ENCODE assay signal across 19 cellular contexts in the genomic region with DNA sequence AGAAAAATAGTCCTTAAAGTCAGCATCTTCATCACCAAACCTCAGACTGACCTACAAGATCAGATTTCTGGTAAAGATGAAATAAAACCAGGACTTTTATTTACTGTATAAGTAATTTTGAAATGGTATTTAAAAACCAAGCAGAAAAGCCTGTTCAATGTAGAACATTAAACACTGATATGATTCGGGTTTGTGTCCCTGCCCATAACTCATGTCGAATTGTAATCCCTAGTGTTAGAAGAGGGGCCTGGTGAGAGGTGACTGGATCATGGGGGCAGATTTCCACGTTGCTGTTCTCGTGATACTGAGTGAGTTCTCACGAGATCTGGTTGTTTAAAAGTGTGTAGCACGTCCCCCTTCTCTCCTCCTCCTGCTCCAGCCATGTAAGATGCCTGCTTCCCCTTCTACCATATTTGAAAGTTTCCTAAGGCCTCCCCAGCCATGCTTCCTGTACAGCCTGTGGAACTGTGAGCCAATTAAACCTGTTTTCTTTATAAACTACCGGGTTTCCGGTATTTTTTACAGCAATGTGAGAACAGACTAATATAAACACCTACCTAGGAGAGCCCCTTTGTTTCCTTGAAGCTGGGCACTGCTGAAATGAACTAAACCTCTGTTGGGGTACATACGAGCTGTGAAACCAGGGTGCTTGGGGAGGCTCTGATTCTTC.
"Had no signal": no experiment of that assay in that cellular context is flagged by ENCODE, and none has a peak within 500 bp of the region (broad histone marks: within the 10 kb centered on the region; RNA-seq: fewer than 3 reads in every experiment).

No MANE protein-coding gene starts in this region.

- H3K27ac Mint-ChIP-seq: dendritic cell treated with granulocyte-macrophage colony-stimulating factor and Interleukin-4, amounts not matched to agents 40 ng/mL and 50 ng/mL, for 4 days had no signal

- H3K4me3 Mint-ChIP-seq: dendritic cell treated with granulocyte-macrophage colony-stimulating factor and Interleukin-4, amounts not matched to agents 40 ng/mL and 50 ng/mL, for 4 days; endodermal cell; naive B cell; neural progenitor cell; stimulated activated naive CD8-positive, alpha-beta T cell treated with anti-CD3 and anti-CD28 coated beads, Interleukin-15, amount 100 ng/mL, for 72 hours had no signal

- H3K36me3 ChIP-seq: breast epithelium, neural progenitor cell, prostate gland had no signal

- H3K27me3 Mint-ChIP-seq: dendritic cell treated with granulocyte-macrophage colony-stimulating factor and Interleukin-4, amounts not matched to agents 40 ng/mL and 50 ng/mL, for 4 days; naive B cell; stimulated activated naive CD8-positive, alpha-beta T cell treated with anti-CD3 and anti-CD28 coated beads, Interleukin-15, amount 100 ng/mL, for 72 hours had no signal

- DNase-seq: activated naive CD4-positive, alpha-beta T cell; endodermal cell; head of caudate nucleus; kidney; mucosa of descending colon; naive B cell; SJCRH30; stimulated activated CD4-positive, alpha-beta T cell treated with anti-CD3 and anti-CD28 coated beads, Interleukin-2, amount 100 ng/mL, for 24 hours; stimulated activated naive CD8-positive, alpha-beta T cell treated with anti-CD3 and anti-CD28 coated beads, Interleukin-15, amount 100 ng/mL, for 72 hours; upper lobe of right lung had no signal

- H3K9me3 ChIP-seq: ascending aorta, breast epithelium, mucosa of descending colon, prostate gland, right atrium auricular region, SJCRH30, suprapubic skin, upper lobe of right lung had no signal

- H3K9ac ChIP-seq: neural progenitor cell had no signal

- ATAC-seq: activated CD4-positive, CD25-positive, alpha-beta regulatory T cell treated with anti-CD3 and anti-CD28 coated beads, Interleukin-2, amount 50 U/mL, for 24 hours; left lobe of liver; mucosa of descending colon; stimulated activated naive CD8-positive, alpha-beta T cell treated with anti-CD3 and anti-CD28 coated beads, Interleukin-15, amount 100 ng/mL, for 72 hours; upper lobe of right lung had no signal

- H2AFZ ChIP-seq: neural progenitor cell had no signal

- H3K4me1 ChIP-seq: ascending aorta, breast epithelium, prostate gland, SJCRH30, suprapubic skin, upper lobe of right lung had no signal

- H3K4me3 ChIP-seq: ascending aorta, breast epithelium, mucosa of descending colon, neural progenitor cell, prostate gland, right atrium auricular region, SJCRH30, suprapubic skin, upper lobe of right lung had no signal

- H3K9me3 Mint-ChIP-seq: dendritic cell treated with granulocyte-macrophage colony-stimulating factor and Interleukin-4, amounts not matched to agents 40 ng/mL and 50 ng/mL, for 4 days; endodermal cell; naive B cell; neural progenitor cell; stimulated activated naive CD8-positive, alpha-beta T cell treated with anti-CD3 and anti-CD28 coated beads, Interleukin-15, amount 100 ng/mL, for 72 hours had no signal

- H3K27me3 ChIP-seq: ascending aorta, breast epithelium, neural progenitor cell, right atrium auricular region, SJCRH30, suprapubic skin, upper lobe of right lung had no signal

- H3K4me2 ChIP-seq: neural progenitor cell had no signal

- H3K27ac ChIP-seq: ascending aorta, breast epithelium, neural progenitor cell, prostate gland, right atrium auricular region, SJCRH30, suprapubic skin, upper lobe of right lung had no signal
